Comparison of ENCODE assay signal across 1 cellular context in the genomic region with DNA sequence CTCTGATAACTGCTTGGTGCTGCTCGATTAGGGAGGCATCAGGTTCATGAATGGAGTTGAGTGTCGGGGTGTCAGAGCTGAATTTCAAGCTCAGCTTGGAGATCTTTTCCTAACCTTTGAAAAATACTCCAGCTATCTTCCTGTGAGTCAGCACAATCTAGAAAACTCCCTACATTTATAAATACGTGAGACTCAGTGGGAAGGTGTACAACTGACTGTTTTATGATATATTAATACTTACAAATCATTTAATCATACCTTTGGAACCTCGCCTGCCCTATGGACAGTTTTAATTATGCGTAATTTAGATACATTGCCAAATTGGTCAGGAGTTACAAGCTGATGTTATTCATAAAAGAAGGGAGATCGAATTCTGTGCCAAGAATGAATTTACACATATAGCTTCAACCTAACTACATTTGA.
TF ChIP-seq lines count a peak whose summit lies in the region.

No MANE protein-coding gene starts in this region.

TF ChIP-seq in IMR-90, 13 proteins besides CTCF, POLR2A, EP300 and RAD21 (continued from another document):
- TF ChIP-seq USF2 (IDR thresholded peaks at IDR 0.05; ENCODE audit: low read depth, low read length): no peak
- peak; percentile 41; the same call in 1 of the 2 replicates for TF ChIP-seq NFE2L2 (IDR thresholded peaks at IDR 0.05; ENCODE audit: low read depth, low read length)
- TF ChIP-seq CHD1 (IDR thresholded peaks at IDR 0.05; ENCODE audit: low read depth, low read length): no peak
- TF ChIP-seq MAZ (IDR thresholded peaks at IDR 0.05; ENCODE audit: borderline replicate concordance, low read depth, low read length): no peak
- TF ChIP-seq MXI1 (IDR thresholded peaks at IDR 0.05; ENCODE audit: borderline replicate concordance, low read depth, low read length): no peak
- no peak for TF ChIP-seq BHLHE40 (IDR thresholded peaks at IDR 0.05; ENCODE audit: low read depth, low read length)
- TF ChIP-seq SMC3 (IDR thresholded peaks at IDR 0.05; ENCODE audit: low read depth, low read length): no peak
- TF ChIP-seq CEBPB (IDR thresholded peaks at IDR 0.05; ENCODE audit: low read depth, low read length): no peak
